Comparison of ENCODE assay signal across 8 cellular contexts in genomic region chr3:157542711-157543485, GRCh38. TPM values are rescaled to one million over a fixed set of nuclear protein-coding genes. Genes with fewer than 3 reads are reported as not detected.
DNase-seq lines count a peak whose midpoint lies in the region; ATAC-seq and TF ChIP-seq lines count a peak whose summit lies in the region.
"Had no signal": no experiment of that assay in that cellular context is flagged by ENCODE, and none has a peak within 500 bp of the region (broad histone marks: within the 10 kb centered on the region; RNA-seq: fewer than 3 reads in every experiment).

No MANE protein-coding gene starts in this region.

- H2AK9ac ChIP-seq in IMR-90 (replicated peaks; ENCODE audit: low read depth, low read length, poor library complexity), result peak overlapping the region; percentile 1

- 26% methylated on average over 14 of the region's 48 CpGs; no CpG with 5 or more reads in 1 of the 2 experiments for WGBS in IMR-90 (ENCODE audit: extremely low coverage in 2 of 2, insufficient read length in 1 of 2), 2 experiments
- 12 to 20% methylated on average over 37 of the region's 48 CpGs for WGBS in thyroid gland, 2 donors

- peak overlapping the region; percentile 1; the same call in 1 of the 2 replicates for H3K9ac ChIP-seq in IMR-90 (ENCODE audit: low read depth, low read length)
- H3K9ac ChIP-seq: KMS-11 had no signal

- H2BK120ac ChIP-seq in IMR-90 (ENCODE audit: low read depth, low read length), result peak overlapping the region; percentile 57; the same call in 1 of the 2 replicates

- TF ChIP-seq RAD21 in IMR-90 (IDR thresholded peaks at IDR 0.05; ENCODE audit: low read length), result no peak

- peaks cover 31% of the 10 kb centered on the region for H3K27me3 Mint-ChIP-seq in activated T-helper 17 cell treated with anti-CD3 and anti-CD28 coated beads, Interleukin-2, amount 50 U/mL, for 72 hours

- H4K8ac ChIP-seq in IMR-90 (ENCODE audit: low read depth in 2 of 2, low read length in 2 of 2), result peak overlapping the region; percentile 24 to 77; a peak in 3 of 4 replicates

- H3K27ac Mint-ChIP-seq in activated T-helper 17 cell treated with anti-CD3 and anti-CD28 coated beads, Interleukin-2, amount 50 U/mL, for 72 hours, result no peak overlapping the region

- H3K18ac ChIP-seq in IMR-90 (ENCODE audit: low read depth, low read length), result no peak overlapping the region; the same call in 1 of the 2 replicates

- no peaks in the 10 kb centered on the region for H3K79me1 ChIP-seq in IMR-90 (ENCODE audit: low read depth in 1 of 2, low read length in 2 of 2)

- POLR2A ChIA-PET in IMR-90 (lab: Charles Lee; ENCODE audit: unreplicated experiment), result interaction anchor here (0.6 to 1.1 kb wide), 2 partner anchors 10 to 15 kb away, joined by 4 to 5 read pairs; no protein-coding TSS in a partner anchor

- peaks cover 5% of the 10 kb centered on the region for H3K9me3 ChIP-seq in IMR-90 (ENCODE audit: control insufficient read depth, insufficient read depth, low read length)
- H3K9me3 ChIP-seq in thyroid gland, result no peaks in the 10 kb centered on the region

- H2AFZ ChIP-seq in IMR-90 (replicated peaks; ENCODE audit: low read length, poor library complexity), result peak overlapping the region; percentile 94

- H3K36me3 ChIP-seq in IMR-90 (ENCODE audit: control insufficient read depth, insufficient read depth, low read length) (no peaks in the 10 kb centered on the region), kidney epithelial cell (ENCODE audit: control insufficient read depth, insufficient read depth, low read length) (no peaks in the 10 kb centered on the region), thyroid gland (no peaks in the 10 kb centered on the region)

- no peak overlapping the region; the same call in 1 of the 2 replicates for H4K5ac ChIP-seq in IMR-90 (ENCODE audit: low read depth, low read length)

- H3K4me3 ChIP-seq in IMR-90 (ENCODE audit: insufficient read depth, low read depth, low read length), result peak overlapping the region; percentile 43
- H3K4me3 ChIP-seq in cardiac fibroblast (replicated peaks in 1 of 2; ENCODE audit: low read depth in 2 of 2, low read length in 2 of 2), result peak overlapping the region; percentile 46 to 60
- H3K4me3 ChIP-seq in kidney epithelial cell (ENCODE audit: low read depth, low read length), result peak overlapping the region; percentile 43
- H3K4me3 ChIP-seq in thyroid gland (replicated peaks in 1 of 3), result peak overlapping the region in 2 of 3 donors; percentile 27 to 38

- dilution Hi-C loops in IMR-90 (cut with HindIII; ENCODE audit: low sequenced_read_pairs, unreplicated experiment), result no loop called here

- no peak overlapping the region for H2BK5ac ChIP-seq in IMR-90 (ENCODE audit: low read depth, low read length, poor library complexity, severe bottlenecking)

- H3K4me1 Mint-ChIP-seq in activated T-helper 17 cell treated with anti-CD3 and anti-CD28 coated beads, Interleukin-2, amount 50 U/mL, for 72 hours, result no peaks in the 10 kb centered on the region

- H3K36me3 Mint-ChIP-seq in activated T-helper 17 cell treated with anti-CD3 and anti-CD28 coated beads, Interleukin-2, amount 50 U/mL, for 72 hours (ENCODE audit: low read depth), result no peaks in the 10 kb centered on the region

- H3K27ac ChIP-seq in IMR-90 (ENCODE audit: insufficient read depth, low read length), result no peak overlapping the region
- peak overlapping the region; percentile 49 to 77 (median 74) for H3K27ac ChIP-seq in thyroid gland
- H3K27ac ChIP-seq: KMS-11 had no signal

- intact Hi-C loops in IMR-90 (cut with micrococcal nuclease) (no loop called here), thyroid gland (cut with DNase I) (no loop called here)

- H3K56ac ChIP-seq in IMR-90 (ENCODE audit: extremely low read depth, insufficient read depth, low read length), result no peak overlapping the region

- H3K4me1 ChIP-seq in IMR-90 (ENCODE audit: control insufficient read depth, insufficient read depth, low read length), result peaks cover 3% of the 10 kb centered on the region; the same call in 1 of the 2 replicates
- peaks cover 16 to 20% of the 10 kb centered on the region in 2 donors for H3K4me1 ChIP-seq in thyroid gland

- peak overlapping the region; percentile 73 for H3K4me2 ChIP-seq in IMR-90 (ENCODE audit: low read depth, low read length)
- H3K4me2 ChIP-seq: KMS-11 had no signal

- peak; percentile 25; the same call in 1 of the 2 replicates for TF ChIP-seq CTCF in IMR-90 (conservative IDR thresholded peaks at IDR 0.05; ENCODE audit: low read depth, low read length)
- peak; percentile 41 for TF ChIP-seq CTCF in cardiac fibroblast (IDR thresholded peaks at IDR 0.05; ENCODE audit: low read depth, low read length)
- peak; percentile 49 for TF ChIP-seq CTCF in kidney epithelial cell (IDR thresholded peaks at IDR 0.05; ENCODE audit: insufficient read depth, low read length, poor library complexity, severe bottlenecking)
- TF ChIP-seq CTCF in thyroid gland (IDR thresholded peaks at IDR 0.05), result peak in 3 of 6 experiments; percentile 15 to 41 (median 21)

- no peak for TF ChIP-seq POLR2A in IMR-90 (IDR thresholded peaks at IDR 0.05; ENCODE audit: low read depth, low read length)
- TF ChIP-seq POLR2A in thyroid gland (IDR thresholded peaks at IDR 0.05), result peak in 1 of 2 donors; percentile 68

- DNase-seq in IMR-90 (peak; percentile 45), cardiac fibroblast (ENCODE audit: low read depth in 2 of 2) (peak; percentile 78 to 86), kidney epithelial cell (ENCODE audit: low read depth) (no peak), thyroid gland (peak; percentile 93 to 95), NCI-H446 treated with DMSO at 0.1 percent for 48 hours (lab: John Stamatoyannopoulos, UW) (no peak), GOT3 (lab: John Stamatoyannopoulos, UW) (no peak)

- H4K20me1 ChIP-seq in IMR-90 (ENCODE audit: insufficient read depth, low read length), result no peaks in the 10 kb centered on the region

- peaks cover 3% of the 10 kb centered on the region for H3K9me1 ChIP-seq in IMR-90 (ENCODE audit: insufficient read depth, low read length)

- no peaks in the 10 kb centered on the region for H3K9me3 Mint-ChIP-seq in activated T-helper 17 cell treated with anti-CD3 and anti-CD28 coated beads, Interleukin-2, amount 50 U/mL, for 72 hours

- no peak overlapping the region for H2BK15ac ChIP-seq in IMR-90 (ENCODE audit: low read depth, low read length)

- ATAC-seq in IMR-90 (ENCODE audit: low read depth), result peak; percentile 85
- no peak for ATAC-seq in activated T-helper 17 cell treated with anti-CD3 and anti-CD28 coated beads, Interleukin-2, amount 50 U/mL, for 72 hours (replicated peaks)

- H3K4ac ChIP-seq in IMR-90 (ENCODE audit: low read depth, low read length), result peak overlapping the region; percentile 52; the same call in 1 of the 2 replicates

- in situ Hi-C loops in IMR-90 (cut with MboI; ENCODE audit: low sequenced_read_pairs), result no loop called here

- no peak overlapping the region for H3K23ac ChIP-seq in IMR-90 (ENCODE audit: low read depth, low read length)

- H4K91ac ChIP-seq in IMR-90 (ENCODE audit: insufficient read depth, low read depth, low read length), result no peak overlapping the region

- no peak overlapping the region for H2BK20ac ChIP-seq in IMR-90 (ENCODE audit: low read depth, low read length)

- peak overlapping the region; percentile 33 for H3K14ac ChIP-seq in IMR-90 (replicated peaks; ENCODE audit: low read depth, low read length)

- H3K27me3 ChIP-seq in IMR-90 (ENCODE audit: control insufficient read depth, insufficient read depth, low read length), result no peaks in the 10 kb centered on the region
- no peaks in the 10 kb centered on the region for H3K27me3 ChIP-seq in kidney epithelial cell (ENCODE audit: control insufficient read depth, insufficient read depth, low read length)
- no peaks in the 10 kb centered on the region for H3K27me3 ChIP-seq in thyroid gland

- CTCF ChIA-PET in IMR-90 (lab: Yijun Ruan, JAX), result interaction anchor here (1.1 to 1.7 kb wide), 3 partner anchors 10 to 303 kb away, joined by 3 to 11 read pairs (median 3); no protein-coding TSS in a partner anchor

- H3K4me3 Mint-ChIP-seq in activated T-helper 17 cell treated with anti-CD3 and anti-CD28 coated beads, Interleukin-2, amount 50 U/mL, for 72 hours, result no peak overlapping the region

- no TSS peak for BruUV-seq in IMR-90 (replicated peaks; lab: Mats Ljungman, UMichigan)

- H2AK5ac ChIP-seq in IMR-90 (ENCODE audit: low read depth, low read length), result no peak overlapping the region

TF ChIP-seq in IMR-90, 13 proteins besides CTCF, POLR2A, EP300 and RAD21 (continues in another document):
- TF ChIP-seq FOS (IDR thresholded peaks at IDR 0.05; ENCODE audit: low read depth, low read length) (no peak), SMC3 (IDR thresholded peaks at IDR 0.05; ENCODE audit: low read depth, low read length) (no peak), MXI1 (IDR thresholded peaks at IDR 0.05; ENCODE audit: borderline replicate concordance, low read depth, low read length) (no peak), MAZ (IDR thresholded peaks at IDR 0.05; ENCODE audit: borderline replicate concordance, low read depth, low read length) (no peak), USF2 (IDR thresholded peaks at IDR 0.05; ENCODE audit: low read depth, low read length) (no peak), MAFK (IDR thresholded peaks at IDR 0.05; ENCODE audit: low read depth, low read length) (no peak), ELK1 (IDR thresholded peaks at IDR 0.05; ENCODE audit: borderline replicate concordance, low read depth, low read length) (no peak), CEBPB (IDR thresholded peaks at IDR 0.05; ENCODE audit: low read depth, low read length) (no peak)

RNA-seq across cellular contexts. Expression of gene VEPH1, which starts 39.7 kb away (rescaled TPM):
- total RNA-seq in IMR-90 (2012; rRNA removed), result 99.4 and 130 TPM in 2 replicates
- polyA plus RNA-seq in IMR-90 (2012; rRNA removed), result 26.0 and 30.5 TPM in 2 replicates
- polyA plus RNA-seq in IMR-90 (2012; cell fraction: cytosol; rRNA removed), result 6.7 and 7.6 TPM in 2 replicates
- 4.5 and 34.9 TPM in 2 replicates for polyA plus RNA-seq in IMR-90 (2012; cell fraction: nucleus; rRNA removed; ENCODE audit: low replicate concordance)
- total RNA-seq in kidney epithelial cell, result 9.0 and 26.0 TPM in 2 replicates
- 10 to 100 TPM in 1 of 4 donors, 1 to 10 TPM in 3; 1.7 to 12.0 (median 5.0) TPM for total RNA-seq in thyroid gland
- not detected for total RNA-seq in activated T-helper 17 cell treated with anti-CD3 and anti-CD28 coated beads, Interleukin-2, amount 50 U/mL, for 72 hours

Comparison
In these comparisons a context has a peak if more than half of its experiments do, and no peak if none do; other contexts are left out.
1. DNase-seq: peak in IMR-90 (single experiment), cardiac fibroblast (2 of 2) and thyroid gland (2 of 2); none in kidney epithelial cell (single experiment), NCI-H446 treated with DMSO at 0.1 percent for 48 hours (single experiment) and GOT3 (single experiment).
2. Peak in every context shown above with its lines, with median percentiles within 50 percentile points of each other: H3K4me3 ChIP-seq.